15 cellular contexts compared by ENCODE assay signal in the genomic region with DNA sequence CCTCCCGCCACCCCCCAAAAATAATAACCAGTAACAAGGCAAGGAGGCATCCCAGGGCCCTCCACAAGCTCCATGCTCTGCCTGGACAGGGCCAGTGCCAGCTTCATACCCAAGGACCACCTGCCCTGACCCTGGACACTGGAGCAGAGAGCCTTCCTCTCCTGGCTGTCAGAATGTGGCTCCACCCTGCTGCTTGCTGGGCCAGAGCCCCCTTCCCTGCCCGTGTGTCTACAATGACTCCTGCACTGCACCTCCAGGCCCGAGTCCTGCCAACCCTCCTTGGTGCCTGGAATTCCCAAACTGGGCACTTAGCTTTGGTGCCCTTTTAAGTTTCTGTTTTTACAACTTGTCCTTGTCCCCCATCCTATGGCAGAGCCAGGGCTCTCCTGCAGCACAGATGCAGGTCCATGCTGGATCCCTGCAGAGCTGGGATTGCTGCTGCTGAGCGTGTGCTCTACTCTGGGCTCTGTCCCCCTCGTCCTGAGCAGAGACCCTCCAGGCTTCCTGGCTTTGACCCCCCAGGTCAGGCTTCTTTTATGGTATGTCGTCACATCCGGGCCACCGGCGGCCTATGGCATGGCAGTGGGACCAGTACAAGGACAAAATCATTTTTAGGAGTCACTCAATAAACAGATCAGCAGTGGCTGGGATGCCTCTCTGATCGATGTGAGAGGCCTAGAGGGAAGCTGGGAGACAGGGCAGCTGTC.
"Had no signal": no experiment of that assay in that cellular context is flagged by ENCODE, and none has a peak within 500 bp of the region (broad histone marks: within the 10 kb centered on the region; RNA-seq: fewer than 3 reads in every experiment).

No MANE protein-coding gene starts in this region.

- H3K36me3 Mint-ChIP-seq: stimulated activated memory B cell treated with anti-CD40 and anti-IgM and Interleukin-4, amounts not matched to agents 10 μg/mL and 1 μg/mL and 100 μg/mL, for 72 hours; T-cell had no signal

- H3K36me3 ChIP-seq: brain microvascular endothelial cell, pancreas, tibial artery, vagina had no signal

- H3K9me3 ChIP-seq: pancreas, tibial artery, vagina had no signal

- H3K4me3 Mint-ChIP-seq: activated T-cell treated with anti-CD3 and anti-CD28 coated beads, Interleukin-2, amount 50 U/mL, for 72 hours; stimulated activated memory B cell treated with anti-CD40 and anti-IgM and Interleukin-4, amounts not matched to agents 10 μg/mL and 1 μg/mL and 100 μg/mL, for 72 hours; T-cell had no signal

- H3K4me3 ChIP-seq: pancreas, tibial artery, vagina had no signal

- H3K27ac Mint-ChIP-seq: activated T-cell treated with anti-CD3 and anti-CD28 coated beads, Interleukin-2, amount 50 U/mL, for 72 hours; stimulated activated memory B cell treated with anti-CD40 and anti-IgM and Interleukin-4, amounts not matched to agents 10 μg/mL and 1 μg/mL and 100 μg/mL, for 72 hours; T-cell had no signal

- H3K9me3 Mint-ChIP-seq: activated T-cell treated with anti-CD3 and anti-CD28 coated beads, Interleukin-2, amount 50 U/mL, for 72 hours; stimulated activated memory B cell treated with anti-CD40 and anti-IgM and Interleukin-4, amounts not matched to agents 10 μg/mL and 1 μg/mL and 100 μg/mL, for 72 hours; T-cell had no signal

- H3K4me1 ChIP-seq: pancreas, tibial artery, vagina had no signal

- H3K27ac ChIP-seq: brain microvascular endothelial cell, pancreas, tibial artery, vagina had no signal

- ATAC-seq: activated T-cell treated with anti-CD3 and anti-CD28 coated beads, Interleukin-2, amount 50 U/mL, for 72 hours; pancreas; stimulated activated memory B cell treated with anti-CD40 and anti-IgM and Interleukin-4, amounts not matched to agents 10 μg/mL and 1 μg/mL and 100 μg/mL, for 72 hours; T-cell had no signal

- H3K4me1 Mint-ChIP-seq: stimulated activated memory B cell treated with anti-CD40 and anti-IgM and Interleukin-4, amounts not matched to agents 10 μg/mL and 1 μg/mL and 100 μg/mL, for 72 hours; T-cell had no signal

- H3K27me3 ChIP-seq: brain microvascular endothelial cell, pancreas, vagina had no signal

- DNase-seq: activated CD4-positive, CD25-positive, alpha-beta regulatory T cell treated with anti-CD3 and anti-CD28 coated beads, Interleukin-2, amount 50 U/mL, for 72 hours; activated T-cell treated with anti-CD3 and anti-CD28 coated beads, Interleukin-2, amount 50 U/mL, for 72 hours; anterior cingulate cortex; brain microvascular endothelial cell; cortex of kidney; effector CD4-positive, alpha-beta T cell; foreskin fibroblast; glutamatergic neuron; pancreas; stimulated activated CD4-positive, alpha-beta T cell treated with anti-CD3 and anti-CD28 coated beads, Interleukin-2, amount 100 ng/mL, for 48 hours; T-cell; T-helper 9 cell; tibial artery had no signal
